8 cellular contexts compared by ENCODE assay signal in the genomic region with DNA sequence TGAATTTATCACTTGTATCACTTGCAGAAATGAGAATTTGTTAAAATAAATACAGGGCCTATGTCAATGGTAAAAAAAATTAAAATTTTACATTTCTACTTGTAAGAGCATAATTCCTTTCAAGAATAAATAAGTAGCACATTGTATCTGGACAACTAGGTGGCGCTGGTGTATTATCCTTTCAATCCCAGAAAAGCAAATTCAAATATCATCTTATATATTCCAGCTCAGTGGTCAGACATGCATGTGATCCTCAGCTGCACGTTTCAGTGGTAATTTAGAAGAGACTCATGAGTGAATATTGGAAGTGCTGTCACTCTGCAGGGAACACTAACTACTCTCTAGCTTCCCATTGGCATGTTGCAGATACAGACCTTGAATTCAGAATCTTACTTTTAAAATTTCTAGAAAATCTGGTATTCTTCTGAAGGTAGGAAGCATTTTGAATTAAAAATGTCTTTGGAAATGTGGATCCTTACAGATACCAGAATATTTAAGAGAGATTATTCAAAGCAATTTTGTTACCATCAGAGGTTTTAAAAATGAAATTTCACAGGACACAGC.
DNase-seq lines count a peak whose midpoint lies in the region; ATAC-seq, FAIRE-seq and TF ChIP-seq lines count a peak whose summit lies in the region.

No MANE protein-coding gene starts in this region.

- H3K9me1 ChIP-seq in K562 (ENCODE audit: control insufficient read depth, insufficient read depth, low read length) = no peaks in the 10 kb centered on the region

- no TSS peak for BruUV-seq in K562 (replicated peaks; lab: Mats Ljungman, UMichigan)

- WGBS in K562 (ENCODE audit: insufficient coverage, low coverage, missing lambda C conversion rate) = 0% methylated on average over 2 of the region's 2 CpGs
- WGBS in right lobe of liver (ENCODE audit: insufficient coverage, low coverage, low lambda C conversion rate, missing lambda C conversion rate) = 3% methylated on average over 2 of the region's 2 CpGs

- intact Hi-C loops in K562 (cut with micrococcal nuclease) = no loop called here
- intact Hi-C loops in right lobe of liver (cut with DNase I) = no loop called here

- in situ Hi-C loops in K562 (cut with MboI) = no loop called here

- H3K4me1 ChIP-seq in HEK293 (ENCODE audit: control insufficient read depth, insufficient read depth, low read length) (no peaks in the 10 kb centered on the region), K562 (replicated peaks in 1 of 2; ENCODE audit: control insufficient read depth in 2 of 2, insufficient read depth in 2 of 2, low read length in 2 of 2) (no peaks in the 10 kb centered on the region), right lobe of liver (no peaks in the 10 kb centered on the region)

- no peak overlapping the region for H3K4me2 ChIP-seq in K562 (ENCODE audit: insufficient read depth, low read length)

- H3K27me3 ChIP-seq in K562 (ENCODE audit: control insufficient read depth in 2 of 2, insufficient read depth in 2 of 2, low read length in 2 of 2) = no peaks in the 10 kb centered on the region
- no peaks in the 10 kb centered on the region for H3K27me3 ChIP-seq in right lobe of liver

- no peak for TF ChIP-seq EP300 in K562 (IDR thresholded peaks at IDR 0.05; ENCODE audit: low read length)

- TF ChIP-seq POLR2A in K562 (conservative IDR thresholded peaks at IDR 0.05) (no peak), right lobe of liver (IDR thresholded peaks at IDR 0.05) (no peak), GM18505 (IDR thresholded peaks at IDR 0.05; ENCODE audit: borderline replicate concordance, extremely low read depth, insufficient read depth, insufficient read length) (no peak), GM12891 (IDR thresholded peaks at IDR 0.05; ENCODE audit: low read depth, low read length) (no peak)

- FAIRE-seq in K562 (lab: Jason Lieb, UNC) (no peak), GM12891 (lab: Jason Lieb, UNC) (no peak)

- H3K79me2 ChIP-seq in K562 (ENCODE audit: control insufficient read depth, insufficient read depth, low read length) = no peaks in the 10 kb centered on the region

- H3K9me3 ChIP-seq in HEK293 (ENCODE audit: control insufficient read depth, insufficient read depth, low read depth, low read length) = no peaks in the 10 kb centered on the region
- H3K9me3 ChIP-seq in K562 (replicated peaks; ENCODE audit: control insufficient read depth, insufficient read depth, low read depth, low read length) = no peaks in the 10 kb centered on the region
- no peaks in the 10 kb centered on the region for H3K9me3 ChIP-seq in right lobe of liver

- POLR2A ChIA-PET in HEK293 (lab: Yijun Ruan, JAX) = no interaction called here
- POLR2A ChIA-PET in K562 (lab: Yijun Ruan, JAX) = no interaction called here

- H3K4me3 ChIP-seq in AG10803 (ENCODE audit: low read length) (no peak overlapping the region), HEK293 (ENCODE audit: low read depth, low read length) (no peak overlapping the region), K562 (no peak overlapping the region), right lobe of liver (no peak overlapping the region)

- no peak overlapping the region for H3K9ac ChIP-seq in K562 (ENCODE audit: insufficient read depth in 1 of 2, low read depth in 2 of 2, low read length in 2 of 2)

- peak in 1 of 2 experiments; percentile 38; a peak in 2 of 4 replicates for TF ChIP-seq RAD21 in K562 (CRISPR knock-in tag; conservative IDR thresholded peaks at IDR 0.05 in 1 of 2, IDR thresholded peaks at IDR 0.05 in 1 of 2)

- no peak overlapping the region for H2AFZ ChIP-seq in K562 (ENCODE audit: low read depth, low read length)

- TF ChIP-seq CTCF in AG10803 (conservative IDR thresholded peaks at IDR 0.05; ENCODE audit: low read length) = peak; percentile 85
- TF ChIP-seq CTCF in HEK293 (tag by site-specific recombination; IDR thresholded peaks at IDR 0.05) = no peak
- TF ChIP-seq CTCF in K562 (IDR thresholded peaks at IDR 0.05 in 2 of 3, conservative IDR thresholded peaks at IDR 0.05 in 1 of 3; ENCODE audit: insufficient read depth in 2 of 3, low read depth in 1 of 3, low read length in 3 of 3) = peak in 2 of 3 experiments; percentile 27; a peak in 1 of 6 replicates
- peak; percentile 52 to 71 (median 60) for TF ChIP-seq CTCF in right lobe of liver (IDR thresholded peaks at IDR 0.05)

- no peak for ATAC-seq in K562
- peak in 3 of 4 donors; percentile 48 to 71 (median 59) for ATAC-seq in right lobe of liver
- ATAC-seq in HG03520 (IDR thresholded peaks at IDR 0.05; ENCODE audit: unreplicated experiment) = no peak
- no peak for ATAC-seq in GM18505 (IDR thresholded peaks at IDR 0.05; ENCODE audit: unreplicated experiment)

- H3K36me3 ChIP-seq in HEK293 (ENCODE audit: control insufficient read depth in 2 of 2, insufficient read depth in 1 of 2, low read length in 2 of 2) (no peaks in the 10 kb centered on the region), K562 (ENCODE audit: control insufficient read depth, insufficient read depth, low read length) (no peaks in the 10 kb centered on the region), right lobe of liver (no peaks in the 10 kb centered on the region)

- no peaks in the 10 kb centered on the region for H4K20me1 ChIP-seq in K562 (replicated peaks; ENCODE audit: control insufficient read depth, insufficient read depth, low read length)

- no peak overlapping the region for H3K27ac ChIP-seq in HEK293 (ENCODE audit: extremely low read depth, low read depth, low read length)
- no peak overlapping the region for H3K27ac ChIP-seq in K562 (ENCODE audit: extremely low read depth, low read depth, low read length)
- H3K27ac ChIP-seq in right lobe of liver = no peak overlapping the region

- CTCF ChIA-PET in HEK293 (lab: Yijun Ruan, JAX) (interaction anchor here (0.6 to 2.6 kb wide), 9 partner anchors 12 to 1464 kb away, joined by 3 to 9 read pairs (median 4); no protein-coding TSS in a partner anchor), K562 (lab: Yijun Ruan, JAX; ENCODE audit: low intra/inter-chr PET ratio) (no interaction called here)

- peak; percentile 79 for DNase-seq in AG10803 (ENCODE audit: low read depth)
- DNase-seq in NCI-H510A treated with DMSO at 0.1 percent for 48 hours (lab: John Stamatoyannopoulos, UW) = peak; percentile 72
- peak in 1 of 4 experiments; percentile 23 for DNase-seq in K562 (ENCODE audit: extremely low read depth in 1 of 4, low spot score in 3 of 4)
- DNase-seq in right lobe of liver = no peak
- no peak for DNase-seq in GM12891 (ENCODE audit: insufficient read length, low spot score)

TF ChIP-seq in HEK293, 187 proteins besides CTCF, POLR2A, EP300 and RAD21:
- no peak for TF ChIP-seq MYNN (tag by site-specific recombination; IDR thresholded peaks at IDR 0.05; ENCODE audit: borderline replicate concordance)
- peak; percentile 59; the same call in 1 of the 2 replicates for TF ChIP-seq ZNF654 (tag by site-specific recombination; IDR thresholded peaks at IDR 0.05; ENCODE audit: low read depth)
- no peak for TF ChIP-seq ZNF10 (tag by site-specific recombination; IDR thresholded peaks at IDR 0.05)
- TF ChIP-seq ZNF560 (tag by site-specific recombination; IDR thresholded peaks at IDR 0.05; ENCODE audit: borderline replicate concordance) = no peak

TF ChIP-seq in K562, 482 proteins besides CTCF, POLR2A, EP300 and RAD21:
- TF ChIP-seq CBX1 (IDR thresholded peaks at IDR 0.05; ENCODE audit: low read depth) (no peak), ZNF644 (tag; IDR thresholded peaks at IDR 0.05; ENCODE audit: low read depth) (no peak), MTA1 (IDR thresholded peaks at IDR 0.05; ENCODE audit: borderline replicate concordance) (no peak)

TF ChIP-seq in GM12891, 5 proteins besides CTCF, POLR2A, EP300 and RAD21:
- TF ChIP-seq SPI1 (IDR thresholded peaks at IDR 0.05; ENCODE audit: low read depth, low read length) (no peak), PAX5 (IDR thresholded peaks at IDR 0.05; ENCODE audit: insufficient read depth, low read length, severe bottlenecking) (no peak), TAF1 (IDR thresholded peaks at IDR 0.05; ENCODE audit: low read depth, low read length) (no peak), POLR2AphosphoS5 (IDR thresholded peaks at IDR 0.05; ENCODE audit: low read depth, low read length) (no peak), POU2F2 (IDR thresholded peaks at IDR 0.05; ENCODE audit: low read depth, low read length) (no peak)
TF ChIP-seq in GM12891: peak in this region for 0.

Comparison
In these comparisons a context has a peak if more than half of its experiments do, and no peak if none do; other contexts are left out.
1. DNase-seq: peak in AG10803 (single experiment) and NCI-H510A treated with DMSO at 0.1 percent for 48 hours (single experiment); none in right lobe of liver (0 of 3) and GM12891 (single experiment).
2. ATAC-seq: peak in right lobe of liver (3 of 4); none in K562 (single experiment), HG03520 (single experiment) and GM18505 (single experiment).